ENCODE assay signal across 1 cellular context in genomic region chr6:30101423-30101938, GRCh38.
TF ChIP-seq lines count a peak whose summit lies in the region.

No MANE protein-coding gene starts in this region.

TF ChIP-seq in HepG2, 621 proteins besides CTCF, POLR2A, EP300 and RAD21:
- TF ChIP-seq ZNF691 (CRISPR knock-in tag; IDR thresholded peaks at IDR 0.05; ENCODE audit: borderline replicate concordance, low read depth) (0 out of 2 replicates have a peak, but pooled peaks have one; percentile 19), STAT6 (CRISPR knock-in tag; IDR thresholded peaks at IDR 0.05; ENCODE audit: borderline replicate concordance) (0 out of 2 replicates have a peak, but pooled peaks have one; percentile 44), HOXA5 (CRISPR knock-in tag; IDR thresholded peaks at IDR 0.05) (0 out of 2 replicates have a peak, but pooled peaks have one; percentile 14), RARG (CRISPR knock-in tag; IDR thresholded peaks at IDR 0.05; ENCODE audit: low read depth) (peak; percentile 11; the same call in 1 of the 2 replicates), DR1 (CRISPR knock-in tag; IDR thresholded peaks at IDR 0.05) (0 out of 2 replicates have a peak, but pooled peaks have one; percentile 18), ZC3H4 (CRISPR knock-in tag; IDR thresholded peaks at IDR 0.05; ENCODE audit: borderline replicate concordance) (peak; percentile 24; the same call in 1 of the 2 replicates), FOXJ3 (CRISPR knock-in tag; IDR thresholded peaks at IDR 0.05; ENCODE audit: borderline replicate concordance) (0 out of 2 replicates have a peak, but pooled peaks have one; percentile 30), ZKSCAN5 (CRISPR knock-in tag; IDR thresholded peaks at IDR 0.05) (0 out of 2 replicates have a peak, but pooled peaks have one; percentile 35), ZFP90 (CRISPR knock-in tag; IDR thresholded peaks at IDR 0.05; ENCODE audit: borderline replicate concordance) (0 out of 2 replicates have a peak, but pooled peaks have one; percentile 62), ZBTB49 (CRISPR knock-in tag; IDR thresholded peaks at IDR 0.05; ENCODE audit: borderline replicate concordance) (no peak), SATB2 (CRISPR knock-in tag; IDR thresholded peaks at IDR 0.05) (peak; percentile 25; the same call in 1 of the 2 replicates), KDM5A (IDR thresholded peaks at IDR 0.05; ENCODE audit: borderline replicate concordance, low read length) (peak; percentile 31; the same call in 1 of the 2 replicates), ZNF550 (CRISPR knock-in tag; IDR thresholded peaks at IDR 0.05; ENCODE audit: borderline replicate concordance) (no peak), JARID2 (CRISPR knock-in tag; IDR thresholded peaks at IDR 0.05; ENCODE audit: insufficient replicate concordance) (no peak), CREB3 (CRISPR knock-in tag; IDR thresholded peaks at IDR 0.05) (no peak), MYNN (CRISPR knock-in tag; IDR thresholded peaks at IDR 0.05; ENCODE audit: low read depth) (0 out of 2 replicates have a peak, but pooled peaks have one; percentile 11), ZNF839 (CRISPR knock-in tag; IDR thresholded peaks at IDR 0.05; ENCODE audit: borderline replicate concordance) (0 out of 2 replicates have a peak, but pooled peaks have one; percentile 3), PRMT3 (CRISPR knock-in tag; IDR thresholded peaks at IDR 0.05; ENCODE audit: borderline replicate concordance, low read depth) (peak; percentile 86; the same call in 1 of the 2 replicates), ZC3H13 (CRISPR knock-in tag; IDR thresholded peaks at IDR 0.05) (peak; percentile 2; the same call in 1 of the 2 replicates), EZH2 (conservative IDR thresholded peaks at IDR 0.05; ENCODE audit: low read depth, low read length) (no peak), ZNF704 (CRISPR knock-in tag; IDR thresholded peaks at IDR 0.05; ENCODE audit: borderline replicate concordance) (peak; percentile 21; the same call in 1 of the 2 replicates), ZNF362 (CRISPR knock-in tag; IDR thresholded peaks at IDR 0.05; ENCODE audit: borderline replicate concordance) (0 out of 2 replicates have a peak, but pooled peaks have one; percentile 8), ZSCAN20 (CRISPR knock-in tag; IDR thresholded peaks at IDR 0.05; ENCODE audit: borderline replicate concordance) (0 out of 2 replicates have a peak, but pooled peaks have one; percentile 50), PHF8 (CRISPR knock-in tag; IDR thresholded peaks at IDR 0.05) (no peak), RBM39 (IDR thresholded peaks at IDR 0.05; ENCODE audit: low read depth, low read length, poor library complexity, severe bottlenecking) (no peak), ZNF256 (CRISPR knock-in tag; conservative IDR thresholded peaks at IDR 0.05) (0 out of 2 replicates have a peak, but pooled peaks have one; percentile 89), ZBTB21 (CRISPR knock-in tag; IDR thresholded peaks at IDR 0.05) (0 out of 2 replicates have a peak, but pooled peaks have one; percentile 12)
- TF ChIP-seq, protein P1, sequence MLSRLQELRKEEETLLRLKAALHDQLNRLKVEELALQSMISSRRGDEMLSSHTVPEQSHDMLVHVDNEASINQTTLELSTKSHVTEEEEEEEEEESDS (CRISPR knock-in tag; IDR thresholded peaks at IDR 0.05; ENCODE audit: borderline replicate concordance) = no peak
- TF ChIP-seq, protein P2, sequence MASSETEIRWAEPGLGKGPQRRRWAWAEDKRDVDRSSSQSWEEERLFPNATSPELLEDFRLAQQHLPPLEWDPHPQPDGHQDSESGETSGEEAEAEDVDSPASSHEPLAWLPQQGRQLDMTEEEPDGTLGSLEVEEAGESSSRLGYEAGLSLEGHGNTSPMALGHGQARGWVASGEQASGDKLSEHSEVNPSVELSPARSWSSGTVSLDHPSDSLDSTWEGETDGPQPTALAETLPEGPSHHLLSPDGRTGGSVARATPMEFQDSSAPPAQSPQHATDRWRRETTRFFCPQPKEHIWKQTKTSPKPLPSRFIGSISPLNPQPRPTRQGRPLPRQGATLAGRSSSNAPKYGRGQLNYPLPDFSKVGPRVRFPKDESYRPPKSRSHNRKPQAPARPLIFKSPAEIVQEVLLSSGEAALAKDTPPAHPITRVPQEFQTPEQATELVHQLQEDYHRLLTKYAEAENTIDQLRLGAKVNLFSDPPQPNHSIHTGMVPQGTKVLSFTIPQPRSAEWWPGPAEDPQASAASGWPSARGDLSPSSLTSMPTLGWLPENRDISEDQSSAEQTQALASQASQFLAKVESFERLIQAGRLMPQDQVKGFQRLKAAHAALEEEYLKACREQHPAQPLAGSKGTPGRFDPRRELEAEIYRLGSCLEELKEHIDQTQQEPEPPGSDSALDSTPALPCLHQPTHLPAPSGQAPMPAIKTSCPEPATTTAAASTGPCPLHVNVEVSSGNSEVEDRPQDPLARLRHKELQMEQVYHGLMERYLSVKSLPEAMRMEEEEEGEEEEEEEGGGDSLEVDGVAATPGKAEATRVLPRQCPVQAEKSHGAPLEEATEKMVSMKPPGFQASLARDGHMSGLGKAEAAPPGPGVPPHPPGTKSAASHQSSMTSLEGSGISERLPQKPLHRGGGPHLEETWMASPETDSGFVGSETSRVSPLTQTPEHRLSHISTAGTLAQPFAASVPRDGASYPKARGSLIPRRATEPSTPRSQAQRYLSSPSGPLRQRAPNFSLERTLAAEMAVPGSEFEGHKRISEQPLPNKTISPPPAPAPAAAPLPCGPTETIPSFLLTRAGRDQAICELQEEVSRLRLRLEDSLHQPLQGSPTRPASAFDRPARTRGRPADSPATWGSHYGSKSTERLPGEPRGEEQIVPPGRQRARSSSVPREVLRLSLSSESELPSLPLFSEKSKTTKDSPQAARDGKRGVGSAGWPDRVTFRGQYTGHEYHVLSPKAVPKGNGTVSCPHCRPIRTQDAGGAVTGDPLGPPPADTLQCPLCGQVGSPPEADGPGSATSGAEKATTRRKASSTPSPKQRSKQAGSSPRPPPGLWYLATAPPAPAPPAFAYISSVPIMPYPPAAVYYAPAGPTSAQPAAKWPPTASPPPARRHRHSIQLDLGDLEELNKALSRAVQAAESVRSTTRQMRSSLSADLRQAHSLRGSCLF (CRISPR knock-in tag; IDR thresholded peaks at IDR 0.05; ENCODE audit: borderline replicate concordance) = 0 out of 2 replicates have a peak, but pooled peaks have one; percentile 35
- TF ChIP-seq, protein P3, sequence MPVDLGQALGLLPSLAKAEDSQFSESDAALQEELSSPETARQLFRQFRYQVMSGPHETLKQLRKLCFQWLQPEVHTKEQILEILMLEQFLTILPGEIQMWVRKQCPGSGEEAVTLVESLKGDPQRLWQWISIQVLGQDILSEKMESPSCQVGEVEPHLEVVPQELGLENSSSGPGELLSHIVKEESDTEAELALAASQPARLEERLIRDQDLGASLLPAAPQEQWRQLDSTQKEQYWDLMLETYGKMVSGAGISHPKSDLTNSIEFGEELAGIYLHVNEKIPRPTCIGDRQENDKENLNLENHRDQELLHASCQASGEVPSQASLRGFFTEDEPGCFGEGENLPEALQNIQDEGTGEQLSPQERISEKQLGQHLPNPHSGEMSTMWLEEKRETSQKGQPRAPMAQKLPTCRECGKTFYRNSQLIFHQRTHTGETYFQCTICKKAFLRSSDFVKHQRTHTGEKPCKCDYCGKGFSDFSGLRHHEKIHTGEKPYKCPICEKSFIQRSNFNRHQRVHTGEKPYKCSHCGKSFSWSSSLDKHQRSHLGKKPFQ (CRISPR knock-in tag; IDR thresholded peaks at IDR 0.05; ENCODE audit: insufficient replicate concordance) = peak; percentile 1
- TF ChIP-seq, protein P4, sequence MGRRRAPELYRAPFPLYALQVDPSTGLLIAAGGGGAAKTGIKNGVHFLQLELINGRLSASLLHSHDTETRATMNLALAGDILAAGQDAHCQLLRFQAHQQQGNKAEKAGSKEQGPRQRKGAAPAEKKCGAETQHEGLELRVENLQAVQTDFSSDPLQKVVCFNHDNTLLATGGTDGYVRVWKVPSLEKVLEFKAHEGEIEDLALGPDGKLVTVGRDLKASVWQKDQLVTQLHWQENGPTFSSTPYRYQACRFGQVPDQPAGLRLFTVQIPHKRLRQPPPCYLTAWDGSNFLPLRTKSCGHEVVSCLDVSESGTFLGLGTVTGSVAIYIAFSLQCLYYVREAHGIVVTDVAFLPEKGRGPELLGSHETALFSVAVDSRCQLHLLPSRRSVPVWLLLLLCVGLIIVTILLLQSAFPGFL (CRISPR knock-in tag; IDR thresholded peaks at IDR 0.05) = 0 out of 2 replicates have a peak, but pooled peaks have one; percentile 43
- TF ChIP-seq, protein P5, sequence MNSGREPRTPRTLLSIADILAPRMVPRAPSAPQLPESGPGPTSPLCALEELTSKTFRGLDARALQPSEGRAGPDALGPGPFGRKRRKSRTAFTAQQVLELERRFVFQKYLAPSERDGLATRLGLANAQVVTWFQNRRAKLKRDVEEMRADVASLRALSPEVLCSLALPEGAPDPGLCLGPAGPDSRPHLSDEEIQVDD (CRISPR knock-in tag; IDR thresholded peaks at IDR 0.05; ENCODE audit: borderline replicate concordance) = 0 out of 2 replicates have a peak, but pooled peaks have one; percentile 6
- TF ChIP-seq, protein P6, sequence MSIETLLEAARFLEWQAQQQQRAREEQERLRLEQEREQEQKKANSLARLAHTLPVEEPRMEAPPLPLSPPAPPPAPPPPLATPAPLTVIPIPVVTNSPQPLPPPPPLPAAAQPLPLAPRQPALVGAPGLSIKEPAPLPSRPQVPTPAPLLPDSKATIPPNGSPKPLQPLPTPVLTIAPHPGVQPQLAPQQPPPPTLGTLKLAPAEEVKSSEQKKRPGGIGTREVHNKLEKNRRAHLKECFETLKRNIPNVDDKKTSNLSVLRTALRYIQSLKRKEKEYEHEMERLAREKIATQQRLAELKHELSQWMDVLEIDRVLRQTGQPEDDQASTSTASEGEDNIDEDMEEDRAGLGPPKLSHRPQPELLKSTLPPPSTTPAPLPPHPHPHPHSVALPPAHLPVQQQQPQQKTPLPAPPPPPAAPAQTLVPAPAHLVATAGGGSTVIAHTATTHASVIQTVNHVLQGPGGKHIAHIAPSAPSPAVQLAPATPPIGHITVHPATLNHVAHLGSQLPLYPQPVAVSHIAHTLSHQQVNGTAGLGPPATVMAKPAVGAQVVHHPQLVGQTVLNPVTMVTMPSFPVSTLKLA (IDR thresholded peaks at IDR 0.05) = peak; percentile 55
